Comparison of ENCODE assay signal across 22 cellular contexts in genomic region chr4:168688584-168688983, GRCh38.
A peak's percentile ranks its signal among the peaks of the same experiment; 100 is the strongest.
DNase-seq lines count a peak whose midpoint lies in the region; ATAC-seq and TF ChIP-seq lines count a peak whose summit lies in the region.
"Had no signal": no experiment of that assay in that cellular context is flagged by ENCODE, and none has a peak within 500 bp of the region (broad histone marks: within the 10 kb centered on the region; RNA-seq: fewer than 3 reads in every experiment).

No MANE protein-coding gene starts in this region.

- 64% methylated on average over 3 of the region's 3 CpGs for WGBS in right cardiac atrium
- 66% methylated on average over 3 of the region's 3 CpGs for WGBS in SK-N-SH (ENCODE audit: low lambda C conversion rate)

- ATAC-seq in right cardiac atrium = no peak
- ATAC-seq: A549, GM23338 had no signal

- H3K4me3 ChIP-seq in left ventricle myocardium inferior (no peak overlapping the region), right cardiac atrium (ENCODE audit: low read length) (no peak overlapping the region), SK-N-SH (ENCODE audit: low read depth in 2 of 2, low read length in 1 of 2) (no peak overlapping the region)
- H3K4me3 ChIP-seq: A549; BLaER1 treated with 17β-estradiol and CSF1 and Interleukin-3, amounts not matched to agents 10 nM and 100 nM; GM23338 had no signal

- H3F3A ChIP-seq in SK-N-SH (replicated peaks; ENCODE audit: insufficient read depth) = peaks cover 3% of the 10 kb centered on the region

- no peaks in the 10 kb centered on the region for H3K9me3 Mint-ChIP-seq in chondrocyte (ENCODE audit: low read depth)
- H3K9me3 Mint-ChIP-seq: CD14-positive monocyte; CD4-positive, alpha-beta T cell; CD8-positive, alpha-beta memory T cell; GM23338; H9; HFFc6 had no signal

- H3K9me3 ChIP-seq in left ventricle myocardium inferior (replicated peaks) (no peaks in the 10 kb centered on the region), right cardiac atrium (ENCODE audit: control insufficient read depth, low read length) (no peaks in the 10 kb centered on the region), SK-N-SH (no peaks in the 10 kb centered on the region)
- H3K9me3 ChIP-seq: A549; BE2C; BLaER1 treated with 17β-estradiol and CSF1 and Interleukin-3, amounts not matched to agents 10 nM and 100 nM had no signal

- no peak overlapping the region for H3K4me2 ChIP-seq in SK-N-SH
- H3K4me2 ChIP-seq: A549; BLaER1 treated with 17β-estradiol and CSF1 and Interleukin-3, amounts not matched to agents 10 nM and 100 nM; GM23338 had no signal

- intact Hi-C loops in left ventricle myocardium inferior (cut with micrococcal nuclease) = no loop called here
- intact Hi-C loops in right cardiac atrium (cut with DNase I) = no loop called here

- H3K36me3 ChIP-seq in left ventricle myocardium inferior = peaks cover 24% of the 10 kb centered on the region
- peaks cover 0 to 17% of the 10 kb centered on the region in 2 experiments for H3K36me3 ChIP-seq in SK-N-SH (replicated peaks in 1 of 2; ENCODE audit: control insufficient read depth in 1 of 2, insufficient read depth in 2 of 2, low read length in 1 of 2)
- H3K36me3 ChIP-seq: BE2C; BLaER1 treated with 17β-estradiol and CSF1 and Interleukin-3, amounts not matched to agents 10 nM and 100 nM had no signal

- POLR2A ChIA-PET in SK-N-SH (lab: Yijun Ruan, JAX) = no interaction called here

- no peak overlapping the region for H3K9ac ChIP-seq in SK-N-SH
- H3K9ac ChIP-seq: BLaER1 treated with 17β-estradiol and CSF1 and Interleukin-3, amounts not matched to agents 10 nM and 100 nM had no signal

- TF ChIP-seq EP300 in SK-N-SH (IDR thresholded peaks at IDR 0.05; ENCODE audit: borderline replicate concordance in 1 of 2, low read depth in 1 of 2, low read length in 1 of 2) = no peak

- H3K79me2 ChIP-seq in SK-N-SH (ENCODE audit: insufficient read depth) = no peaks in the 10 kb centered on the region

- no peak overlapping the region for H3K4me3 Mint-ChIP-seq in chondrocyte (ENCODE audit: unreplicated experiment)
- H3K4me3 Mint-ChIP-seq: CD14-positive monocyte; CD4-positive, alpha-beta T cell; CD8-positive, alpha-beta memory T cell; GM23338; H9; HFFc6 had no signal

- H3K36me3 Mint-ChIP-seq in chondrocyte (ENCODE audit: low read depth) = peaks cover 67% of the 10 kb centered on the region
- H3K36me3 Mint-ChIP-seq: CD14-positive monocyte; CD8-positive, alpha-beta memory T cell had no signal

- no peaks in the 10 kb centered on the region for H3K27me3 ChIP-seq in left ventricle myocardium inferior (ENCODE audit: low read depth)
- no peaks in the 10 kb centered on the region for H3K27me3 ChIP-seq in right cardiac atrium (ENCODE audit: control insufficient read depth, insufficient read depth)
- no peaks in the 10 kb centered on the region for H3K27me3 ChIP-seq in SK-N-SH (ENCODE audit: insufficient read depth)
- H3K27me3 ChIP-seq: BE2C; BLaER1 treated with 17β-estradiol and CSF1 and Interleukin-3, amounts not matched to agents 10 nM and 100 nM had no signal

- TF ChIP-seq CTCF in left ventricle myocardium inferior (IDR thresholded peaks at IDR 0.05; ENCODE audit: borderline replicate concordance) (no peak), SK-N-SH (IDR thresholded peaks at IDR 0.05) (no peak), chondrocyte (IDR thresholded peaks at IDR 0.05) (no peak)

- H4K20me1 ChIP-seq in SK-N-SH (ENCODE audit: insufficient read depth) = no peaks in the 10 kb centered on the region
- H4K20me1 ChIP-seq: BLaER1 treated with 17β-estradiol and CSF1 and Interleukin-3, amounts not matched to agents 10 nM and 100 nM had no signal

- DNase-seq in left ventricle myocardium inferior = no peak
- DNase-seq in right cardiac atrium = no peak
- DNase-seq in SK-N-SH = no peak
- DNase-seq in chondrocyte (ENCODE audit: low spot score) = no peak
- DNase-seq in occipital lobe (lab: John Stamatoyannopoulos, UW) = no peak
- DNase-seq in putamen (ENCODE audit: low spot score) = no peak
- DNase-seq in HCEC 1CT = no peak
- DNase-seq: 8988T; ACHN; AML-193; BE2C; CD4-positive, alpha-beta T cell; CD8-positive, alpha-beta memory T cell; DMS 273 treated with DMSO at 0.1 percent for 48 hours; DMS79; GF-D8; H9; HFFc6 had no signal

- H3K27ac ChIP-seq in left ventricle myocardium inferior (replicated peaks) = peak overlapping the region; percentile 29
- no peak overlapping the region for H3K27ac ChIP-seq in right cardiac atrium (ENCODE audit: low read length)
- H3K27ac ChIP-seq in SK-N-SH (ENCODE audit: low read depth in 2 of 2, low read length in 1 of 2) = no peak overlapping the region
- H3K27ac ChIP-seq: A549; BLaER1 treated with 17β-estradiol and CSF1 and Interleukin-3, amounts not matched to agents 10 nM and 100 nM had no signal

- H3K9me2 ChIP-seq in SK-N-SH = no peaks in the 10 kb centered on the region

- no peak overlapping the region for H2AFZ ChIP-seq in SK-N-SH (ENCODE audit: low read depth)
- H2AFZ ChIP-seq: GM23338 had no signal

- no peaks in the 10 kb centered on the region for H3K27me3 Mint-ChIP-seq in chondrocyte (ENCODE audit: low read depth)

- peaks cover 24% of the 10 kb centered on the region for H3K4me1 ChIP-seq in left ventricle myocardium inferior
- H3K4me1 ChIP-seq in right cardiac atrium (ENCODE audit: control insufficient read depth, insufficient read depth, low read length) = no peaks in the 10 kb centered on the region
- peaks cover 0 to 6% of the 10 kb centered on the region in 2 experiments; a peak in 2 of 4 replicates for H3K4me1 ChIP-seq in SK-N-SH (ENCODE audit: control insufficient read depth in 1 of 2, insufficient read depth in 2 of 2, low read depth in 1 of 2, low read length in 1 of 2)
- H3K4me1 ChIP-seq: BE2C; BLaER1 treated with 17β-estradiol and CSF1 and Interleukin-3, amounts not matched to agents 10 nM and 100 nM had no signal

- CTCF ChIA-PET in SK-N-SH (lab: Yijun Ruan, JAX) = interaction anchor here (1.1 to 1.4 kb wide), 2 partner anchors 78 to 103 kb away, joined by 3 read pairs; no protein-coding TSS in a partner anchor

- peaks cover 83% of the 10 kb centered on the region for H3K4me1 Mint-ChIP-seq in chondrocyte (ENCODE audit: low read depth)
- H3K4me1 Mint-ChIP-seq: CD8-positive, alpha-beta memory T cell had no signal

- H3K27ac Mint-ChIP-seq in chondrocyte (ENCODE audit: unreplicated experiment) = peak overlapping the region; percentile 4
- H3K27ac Mint-ChIP-seq: CD4-positive, alpha-beta T cell; CD8-positive, alpha-beta memory T cell; GM23338; H9; HFFc6 had no signal

- TF ChIP-seq RAD21 in SK-N-SH (IDR thresholded peaks at IDR 0.05; ENCODE audit: low read length) = no peak

TF ChIP-seq in SK-N-SH, 30 proteins besides CTCF, POLR2A, EP300 and RAD21:
- TF ChIP-seq USF2 (IDR thresholded peaks at IDR 0.05; ENCODE audit: borderline replicate concordance, low read depth, low read length) = no peak
- TF ChIP-seq TCF12 (IDR thresholded peaks at IDR 0.05) = no peak
- TF ChIP-seq POLR2AphosphoS5 (IDR thresholded peaks at IDR 0.05; ENCODE audit: low read depth, low read length) = no peak
- no peak for TF ChIP-seq ZBTB33 (IDR thresholded peaks at IDR 0.05; ENCODE audit: borderline replicate concordance, low read depth)
- peak; percentile 54 for TF ChIP-seq PBX3 (IDR thresholded peaks at IDR 0.05)
- TF ChIP-seq SIN3A (IDR thresholded peaks at IDR 0.05; ENCODE audit: borderline replicate concordance, low read depth, low read length) = no peak
- no peak for TF ChIP-seq TAF1 (IDR thresholded peaks at IDR 0.05; ENCODE audit: borderline replicate concordance, low read depth, low read length)
- TF ChIP-seq FOXM1 (IDR thresholded peaks at IDR 0.05; ENCODE audit: low read depth) = no peak
